ENCODE assay signal across 18 cellular contexts in genomic region chr10:118968482-118968881, GRCh38.
"Had no signal": no experiment of that assay in that cellular context is flagged by ENCODE, and none has a peak within 500 bp of the region (broad histone marks: within the 10 kb centered on the region; RNA-seq: fewer than 3 reads in every experiment).

No MANE protein-coding gene starts in this region.

- H3K27ac ChIP-seq: cardiac muscle cell, dorsolateral prefrontal cortex, esophagus squamous epithelium, transverse colon had no signal

- DNase-seq: activated CD4-positive, alpha-beta T cell treated with anti-CD3 and anti-CD28 coated beads for 1 hour; activated CD4-positive, alpha-beta T cell treated with anti-CD3 and anti-CD28 coated beads, Interleukin-2, amount 50 U/mL, for 1 hour; activated CD8-positive, alpha-beta T cell treated with anti-CD3 and anti-CD28 coated beads, Interleukin-2, amount 10 ng/mL, durations not matched to agents 7 days and 5 days; activated gamma-delta T cell; activated naive CD4-positive, alpha-beta T cell treated with anti-CD3 and anti-CD28 coated beads, Interleukin-2, amount 50 U/mL, for 16 hours; activated naive CD8-positive, alpha-beta T cell treated with anti-CD3 and anti-CD28 coated beads, Interleukin-2, amount 50 U/mL, for 24 hours; esophagus squamous epithelium; gastrocnemius medialis; left cardiac atrium; occipital lobe; retina; stimulated activated CD4-positive, alpha-beta T cell treated with anti-CD3 and anti-CD28 coated beads, Interleukin-12 subunit alpha, Interleukin-12 subunit beta, amount 100 ng/mL, for 4 hours; T-helper 9 cell; transverse colon had no signal

- H3K4me3 Mint-ChIP-seq: activated CD8-positive, alpha-beta T cell treated with anti-CD3 and anti-CD28 coated beads, Interleukin-2, amount 10 ng/mL, durations not matched to agents 7 days and 5 days; activated naive CD8-positive, alpha-beta T cell treated with anti-CD3 and anti-CD28 coated beads, Interleukin-2, amount 50 U/mL, for 24 hours; activated T-helper 1 cell treated with anti-CD3 and anti-CD28 coated beads, Interleukin-12 subunit alpha, Interleukin-12 subunit beta, Interleukin-2, Interleukin-4 antibody, amounts not matched to agents 30 ng/mL and 10 ng/mL and 1 ng/mL, durations not matched to agents 14 hours and 24 hours and 36 hours; stimulated activated naive CD8-positive, alpha-beta T cell treated with anti-CD3 and anti-CD28 coated beads, Interleukin-15, Interleukin-2, amounts not matched to agents 100 ng/mL and 50 ng/mL, for 24 hours had no signal

- H3K27ac Mint-ChIP-seq: activated CD8-positive, alpha-beta T cell treated with anti-CD3 and anti-CD28 coated beads, Interleukin-2, amount 10 ng/mL, durations not matched to agents 7 days and 5 days; activated naive CD8-positive, alpha-beta T cell treated with anti-CD3 and anti-CD28 coated beads, Interleukin-2, amount 50 U/mL, for 24 hours; activated T-helper 1 cell treated with anti-CD3 and anti-CD28 coated beads, Interleukin-12 subunit alpha, Interleukin-12 subunit beta, Interleukin-2, Interleukin-4 antibody, amounts not matched to agents 30 ng/mL and 10 ng/mL and 1 ng/mL, durations not matched to agents 14 hours and 24 hours and 36 hours; stimulated activated naive CD8-positive, alpha-beta T cell treated with anti-CD3 and anti-CD28 coated beads, Interleukin-15, Interleukin-2, amounts not matched to agents 100 ng/mL and 50 ng/mL, for 24 hours had no signal

- H3K4me1 ChIP-seq: esophagus squamous epithelium, transverse colon had no signal

- H3K27me3 ChIP-seq: cardiac muscle cell, gastrocnemius medialis, transverse colon had no signal

- H3K36me3 ChIP-seq: cardiac muscle cell, esophagus squamous epithelium, gastrocnemius medialis, transverse colon had no signal

- H3K4me1 Mint-ChIP-seq: activated naive CD8-positive, alpha-beta T cell treated with anti-CD3 and anti-CD28 coated beads, Interleukin-2, amount 50 U/mL, for 24 hours had no signal

- H3K9me3 ChIP-seq: gastrocnemius medialis, transverse colon had no signal

- H3K4me3 ChIP-seq: cardiac muscle cell, dorsolateral prefrontal cortex, esophagus squamous epithelium, gastrocnemius medialis, transverse colon had no signal

- ATAC-seq: activated CD8-positive, alpha-beta T cell treated with anti-CD3 and anti-CD28 coated beads, Interleukin-2, amount 10 ng/mL, durations not matched to agents 7 days and 5 days; activated naive CD8-positive, alpha-beta T cell treated with anti-CD3 and anti-CD28 coated beads, Interleukin-2, amount 50 U/mL, for 24 hours had no signal
